8 cellular contexts compared by ENCODE assay signal in the genomic region with DNA sequence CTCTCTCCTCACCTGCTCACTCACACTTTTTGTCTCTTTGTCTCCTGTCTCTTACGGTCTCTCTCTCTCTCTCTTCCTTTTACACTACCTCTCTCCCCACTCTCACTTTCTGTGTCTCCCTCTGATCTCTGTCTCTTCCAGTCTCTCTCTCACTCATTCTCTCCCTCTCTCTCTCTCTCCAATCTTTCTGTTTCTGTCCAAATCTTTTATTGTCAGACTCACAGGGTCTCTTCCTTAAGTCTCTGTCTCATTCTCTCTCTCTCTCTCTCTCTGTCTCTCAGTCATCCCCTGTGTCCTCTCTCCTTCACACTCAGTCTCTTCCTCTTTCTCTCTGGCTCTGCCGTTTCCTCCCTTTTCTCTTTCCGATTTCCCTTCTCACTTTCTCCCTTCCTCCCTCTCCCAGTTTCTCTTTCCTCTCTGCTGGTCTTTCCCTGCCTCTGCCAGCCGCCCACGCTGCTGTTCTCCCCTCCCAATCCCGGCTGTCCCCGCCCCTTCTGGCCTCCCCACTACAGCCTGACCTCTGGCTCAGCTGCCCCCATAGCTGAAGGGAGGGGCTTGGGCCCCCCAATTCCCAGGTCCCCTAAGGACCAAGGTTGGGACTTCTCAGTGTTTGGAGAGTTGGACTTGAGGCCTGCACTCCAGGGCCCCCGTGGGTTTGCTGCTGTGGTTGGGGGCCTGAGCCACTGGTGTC. TPM values are rescaled to one million over a fixed set of nuclear protein-coding genes. Genes with fewer than 3 reads are reported as not detected.
DNase-seq lines count a peak whose midpoint lies in the region; ATAC-seq, FAIRE-seq and TF ChIP-seq lines count a peak whose summit lies in the region.

A gene with protein sequence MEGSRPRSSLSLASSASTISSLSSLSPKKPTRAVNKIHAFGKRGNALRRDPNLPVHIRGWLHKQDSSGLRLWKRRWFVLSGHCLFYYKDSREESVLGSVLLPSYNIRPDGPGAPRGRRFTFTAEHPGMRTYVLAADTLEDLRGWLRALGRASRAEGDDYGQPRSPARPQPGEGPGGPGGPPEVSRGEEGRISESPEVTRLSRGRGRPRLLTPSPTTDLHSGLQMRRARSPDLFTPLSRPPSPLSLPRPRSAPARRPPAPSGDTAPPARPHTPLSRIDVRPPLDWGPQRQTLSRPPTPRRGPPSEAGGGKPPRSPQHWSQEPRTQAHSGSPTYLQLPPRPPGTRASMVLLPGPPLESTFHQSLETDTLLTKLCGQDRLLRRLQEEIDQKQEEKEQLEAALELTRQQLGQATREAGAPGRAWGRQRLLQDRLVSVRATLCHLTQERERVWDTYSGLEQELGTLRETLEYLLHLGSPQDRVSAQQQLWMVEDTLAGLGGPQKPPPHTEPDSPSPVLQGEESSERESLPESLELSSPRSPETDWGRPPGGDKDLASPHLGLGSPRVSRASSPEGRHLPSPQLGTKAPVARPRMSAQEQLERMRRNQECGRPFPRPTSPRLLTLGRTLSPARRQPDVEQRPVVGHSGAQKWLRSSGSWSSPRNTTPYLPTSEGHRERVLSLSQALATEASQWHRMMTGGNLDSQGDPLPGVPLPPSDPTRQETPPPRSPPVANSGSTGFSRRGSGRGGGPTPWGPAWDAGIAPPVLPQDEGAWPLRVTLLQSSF (minus strand): TSS at position 422 of the 691 bp plus-strand sequence. CDS start 997 bp downstream, outside the sequence.

- H3K36me3 ChIP-seq in GM12878 (ENCODE audit: control insufficient read depth in 2 of 2, insufficient read depth in 2 of 2, low read length in 1 of 2) = no peaks in the 10 kb centered on the region
- H3K36me3 ChIP-seq in testis (ENCODE audit: low read depth, missing control alignments) = no peaks in the 10 kb centered on the region

- BruUV-seq in GM12878 (replicated peaks; lab: Mats Ljungman, UMichigan) = no TSS peak

- peak within 1 kb of the TSS; percentile 17; the same call in 1 of the 2 replicates for H3K4me2 ChIP-seq in GM12878 (ENCODE audit: control insufficient read depth, insufficient read depth)

- no peak for DNase-seq in GM12878 (ENCODE audit: low read depth, low spot score)
- peak; percentile 76 for DNase-seq in islet precursor cell
- peak; percentile 76 for DNase-seq in testis
- no peak for DNase-seq in SHP77 (lab: John Stamatoyannopoulos, UW)
- DNase-seq in NCI-H2107 treated with DMSO at 0.1 percent for 48 hours (lab: John Stamatoyannopoulos, UW; ENCODE audit: unreplicated experiment) = no peak

- H3K9me3 ChIP-seq in GM12878 (replicated peaks; ENCODE audit: control insufficient read depth, insufficient read depth, low read length) (no peaks in the 10 kb centered on the region), testis (no peaks in the 10 kb centered on the region)

- intact Hi-C loops in GM12878 (cut with micrococcal nuclease; ENCODE audit: unreplicated experiment) (no loop called here), testis (cut with DNase I; ENCODE audit: low total_unique reads) (no loop called here)

- TF ChIP-seq CTCF in GM12878 (IDR thresholded peaks at IDR 0.05 in 2 of 3, conservative IDR thresholded peaks at IDR 0.05 in 1 of 3; ENCODE audit: control insufficient read depth in 2 of 3, extremely low read depth in 1 of 3, insufficient read depth in 1 of 3, low read depth in 3 of 3, low read length in 3 of 3) (no peak), testis (IDR thresholded peaks at IDR 0.05) (no peak)

- ATAC-seq in GM12878 (no peak), GM21576 (IDR thresholded peaks at IDR 0.05; ENCODE audit: unreplicated experiment) (no peak), HG02798 (IDR thresholded peaks at IDR 0.05; ENCODE audit: poor library complexity, unreplicated experiment) (no peak)

- RAD21 ChIA-PET in GM12878 (lab: Charles Lee; ENCODE audit: unreplicated experiment) = no interaction called here

- SMC1A ChIA-PET in GM12878 (lab: Charles Lee; ENCODE audit: uncharacterized antibody, unreplicated experiment) = no interaction called here

- H4K20me1 ChIP-seq in GM12878 (ENCODE audit: control insufficient read depth, insufficient read depth) = no peaks in the 10 kb centered on the region

- TF ChIP-seq RAD21 in Ishikawa (IDR thresholded peaks at IDR 0.05; ENCODE audit: low read depth) (no peak), GM12878 (IDR thresholded peaks at IDR 0.05; ENCODE audit: insufficient read depth, low read depth, low read length) (no peak)

- WGBS in GM12878 (ENCODE audit: insufficient coverage, insufficient replicate concordance, low lambda C conversion rate, missing lambda C conversion rate) = 2% methylated on average over 8 of the region's 8 CpGs
- 26 to 28% methylated on average over 7 to 8 of the region's 8 CpGs for WGBS in testis, 2 donors

- peaks cover 12% of the 10 kb centered on the region for H3K79me2 ChIP-seq in GM12878 (ENCODE audit: control insufficient read depth, insufficient read depth, low read length)

- peak; percentile 56 for FAIRE-seq in GM12878 (lab: Jason Lieb, UNC)

- H2AFZ ChIP-seq in GM12878 (ENCODE audit: control insufficient read depth, low read depth, low read length) = peak within 1 kb of the TSS; percentile 66

- TF ChIP-seq EP300 in Ishikawa (IDR thresholded peaks at IDR 0.05; ENCODE audit: borderline replicate concordance) (no peak), GM12878 (IDR thresholded peaks at IDR 0.05; ENCODE audit: borderline replicate concordance in 1 of 2, control insufficient read depth in 1 of 2, low read depth in 2 of 2, low read length in 2 of 2) (no peak)

- TF ChIP-seq POLR2A in GM12878 (IDR thresholded peaks at IDR 0.05; ENCODE audit: low read depth, low read length) (no peak), testis (IDR thresholded peaks at IDR 0.05) (no peak)

- H3K4me3 ChIP-seq in GM12878 = no peak within 1 kb of the TSS
- peak within 1 kb of the TSS in 1 of 2 donors; percentile 36 for H3K4me3 ChIP-seq in testis

- H3K27ac ChIP-seq in GM12878 (ENCODE audit: control insufficient read depth, insufficient read depth) (no peak within 1 kb of the TSS; the same call in 1 of the 2 replicates), testis (peak within 1 kb of the TSS; percentile 81 to 86)

- H3K4me1 ChIP-seq in GM12878 (ENCODE audit: control insufficient read depth, insufficient read depth, low read length) (peaks cover 33% of the 10 kb centered on the region), testis (peaks cover 28% of the 10 kb centered on the region)

- POLR2A ChIA-PET in GM12878 (lab: Charles Lee) = interaction anchor here (0.6 to 1.3 kb wide), 2 partner anchors 28 to 103 kb away, joined by 4 to 6 read pairs; no protein-coding TSS in a partner anchor

- CTCF ChIA-PET in GM12878 (lab: Yijun Ruan, JAX) = interaction anchor here (0.9 to 1.2 kb wide), 2 partner anchors 26 to 27 kb away, joined by 3 read pairs; no protein-coding TSS in a partner anchor

- no peaks in the 10 kb centered on the region for H3K27me3 ChIP-seq in GM12878 (replicated peaks in 1 of 2; ENCODE audit: control insufficient read depth in 2 of 2, insufficient read depth in 2 of 2, low read length in 1 of 2)
- H3K27me3 ChIP-seq in testis = no peaks in the 10 kb centered on the region

- no peak within 1 kb of the TSS for H3K9ac ChIP-seq in GM12878 (ENCODE audit: control insufficient read depth, insufficient read depth, low read length)

- in situ Hi-C loops in GM12878 (cut with MboI) = no loop called here

TF ChIP-seq in Ishikawa, 13 proteins besides CTCF, POLR2A, EP300 and RAD21:
- TF ChIP-seq FOXM1 (IDR thresholded peaks at IDR 0.05; ENCODE audit: borderline replicate concordance, low read depth) = no peak
- TF ChIP-seq, protein P1, sequence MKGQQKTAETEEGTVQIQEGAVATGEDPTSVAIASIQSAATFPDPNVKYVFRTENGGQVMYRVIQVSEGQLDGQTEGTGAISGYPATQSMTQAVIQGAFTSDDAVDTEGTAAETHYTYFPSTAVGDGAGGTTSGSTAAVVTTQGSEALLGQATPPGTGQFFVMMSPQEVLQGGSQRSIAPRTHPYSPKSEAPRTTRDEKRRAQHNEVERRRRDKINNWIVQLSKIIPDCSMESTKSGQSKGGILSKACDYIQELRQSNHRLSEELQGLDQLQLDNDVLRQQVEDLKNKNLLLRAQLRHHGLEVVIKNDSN (IDR thresholded peaks at IDR 0.05) = no peak
- TF ChIP-seq EGR1 (IDR thresholded peaks at IDR 0.05) = peak; percentile 97

TF ChIP-seq in GM12878, 131 proteins besides CTCF, POLR2A, EP300 and RAD21 (continues in another document):
- no peak for TF ChIP-seq SREBF2 (IDR thresholded peaks at IDR 0.05; ENCODE audit: low read length)
- TF ChIP-seq NFYA (IDR thresholded peaks at IDR 0.05; ENCODE audit: borderline replicate concordance, low read depth, low read length) = no peak
- peak; percentile 53 to 58; a peak in 3 of 4 replicates for TF ChIP-seq IKZF2 (IDR thresholded peaks at IDR 0.05)
- peak in 1 of 2 experiments; percentile 43; a peak in 1 of 3 replicates for TF ChIP-seq EGR1 (IDR thresholded peaks at IDR 0.05; ENCODE audit: borderline replicate concordance in 1 of 2, low read depth in 2 of 2, low read length in 2 of 2)
- TF ChIP-seq NBN (IDR thresholded peaks at IDR 0.05) = peak; percentile 47; the same call in 1 of the 2 replicates

RNA-seq across cellular contexts. Expression of the gene that starts here (rescaled TPM):
- 1.8 and 2.3 TPM in 2 replicates for total RNA-seq in GM12878 (2013; cell fraction: nucleolus; rRNA removed)
- 5.0 and 7.5 TPM in 2 replicates for total RNA-seq in GM12878 (2014; rRNA removed)
- total RNA-seq in GM12878 (2014; rRNA removed; fragmentation: Illumina TruSeq; extraction: Trizol) = 3.1 and 3.3 TPM in 2 replicates
- total RNA-seq in GM12878 (2021) = 6.5 and 7.1 TPM in 2 replicates
- 4.3 TPM for polyA plus RNA-seq in GM12878 (2011; ENCODE audit: low read depth)
- 1.9 and 2.3 TPM in 2 replicates for polyA plus RNA-seq in GM12878 (2011; rRNA removed)
- 2.1 and 2.8 TPM in 2 replicates for polyA plus RNA-seq in GM12878 (2011; cell fraction: cytosol; rRNA removed)
- polyA plus RNA-seq in GM12878 (2011; cell fraction: nucleus; rRNA removed) = 1.7 and 3.2 TPM in 2 replicates
- 13.4 and 14.8 TPM in 2 replicates for polyA plus RNA-seq in GM12878 (2012)
- 1.5 and 3.5 TPM in 2 replicates for polyA plus RNA-seq in GM12878 (2014; fragmentation: Illumina TruSeq; extraction: Trizol)
- polyA plus RNA-seq in GM12878 (2014; fragmentation: Nextera tagmentation; extraction: Ambion mirVana) = under 1 TPM in 1 of 2 experiments, not detected in 1; 0.13 TPM
- polyA plus RNA-seq in GM12878 (2014; rRNA removed) = 5.4 and 6.4 TPM in 2 replicates
- polyA plus RNA-seq in GM12878 (2016; fragmentation: Nextera tagmentation; extraction: Ambion mirVana) = 10 to 100 TPM in 1 of 2 experiments, 1 to 10 TPM in 1; 7.8 to 10.0 TPM
- polyA minus RNA-seq in GM12878 (2011; rRNA and poly(A)+ RNA removed) = 0.66 and 0.82 TPM in 2 replicates
- 1.4 TPM in 1 of 2 replicates, not detected in the other for polyA minus RNA-seq in GM12878 (2011; cell fraction: cytosol; rRNA and poly(A)+ RNA removed)
- 0.36 and 1.4 TPM in 2 replicates for polyA minus RNA-seq in GM12878 (2011; cell fraction: nucleus; rRNA and poly(A)+ RNA removed)
- 10 to 100 TPM; 12.8 to 22.3 TPM for total RNA-seq in testis
- polyA plus RNA-seq in testis (ENCODE audit: insufficient read depth, low read depth, low replicate concordance) = 19.9 TPM

Comparison
In these comparisons a context has a peak if more than half of its experiments do, and no peak if none do; other contexts are left out.
1. DNase-seq: peak in islet precursor cell (single experiment) and testis (single experiment); none in GM12878 (single experiment), SHP77 (0 of 2) and NCI-H2107 treated with DMSO at 0.1 percent for 48 hours (single experiment).